In genomic region chr6:52284131-52284459, GRCh38 we compare ENCODE assay signal across 1 cellular context.
TF ChIP-seq lines count a peak whose summit lies in the region.

No MANE protein-coding gene starts in this region.

TF ChIP-seq in H1, 55 proteins besides CTCF, POLR2A, EP300 and RAD21:
- peak; percentile 60; the same call in 1 of the 2 replicates for TF ChIP-seq SP1 (IDR thresholded peaks at IDR 0.05; ENCODE audit: low read depth, low read length)
- no peak for TF ChIP-seq YY1 (IDR thresholded peaks at IDR 0.05; ENCODE audit: low read depth, low read length)
- TF ChIP-seq GABPA (IDR thresholded peaks at IDR 0.05; ENCODE audit: borderline replicate concordance, insufficient read depth, low read length) = no peak
- peak; percentile 57 for TF ChIP-seq KDM4A (IDR thresholded peaks at IDR 0.05; ENCODE audit: low read depth, low read length, severe bottlenecking)
- no peak for TF ChIP-seq SIRT6 (IDR thresholded peaks at IDR 0.05; ENCODE audit: low read length)
- TF ChIP-seq TAF7 (optimal IDR thresholded peaks at IDR 0.05; ENCODE audit: borderline replicate concordance, low read depth, low read length) = peak; percentile 27
- no peak for TF ChIP-seq SAP30 (IDR thresholded peaks at IDR 0.05; ENCODE audit: insufficient read depth, insufficient replicate concordance, low read length)
- TF ChIP-seq KDM5A (IDR thresholded peaks at IDR 0.05; ENCODE audit: low read length) = no peak
- TF ChIP-seq ZNF274 (IDR thresholded peaks at IDR 0.05; ENCODE audit: borderline replicate concordance, extremely low read depth, low read length) = no peak
- no peak for TF ChIP-seq CEBPB (IDR thresholded peaks at IDR 0.05; ENCODE audit: low read depth, low read length)
- TF ChIP-seq TBP (IDR thresholded peaks at IDR 0.05; ENCODE audit: low read depth, low read length) = peak; percentile 49; the same call in 1 of the 2 replicates
- peak; percentile 55 for TF ChIP-seq NANOG (IDR thresholded peaks at IDR 0.05; ENCODE audit: insufficient read depth, low read depth, low read length, poor library complexity, severe bottlenecking)
